Comparison of ENCODE assay signal across 17 cellular contexts in genomic region chr10:22693860-22694259, GRCh38. TPM values are rescaled to one million over a fixed set of nuclear protein-coding genes. Genes with fewer than 3 reads are reported as not detected.
DNase-seq lines count a peak whose midpoint lies in the region; ATAC-seq and TF ChIP-seq lines count a peak whose summit lies in the region.
"Had no signal": no experiment of that assay in that cellular context is flagged by ENCODE, and none has a peak within 500 bp of the region (broad histone marks: within the 10 kb centered on the region; RNA-seq: fewer than 3 reads in every experiment).

No MANE protein-coding gene starts in this region.

- DNase-seq in activated naive CD4-positive, alpha-beta T cell treated with anti-CD3 and anti-CD28 coated beads, Interleukin-2, amount 50 U/mL, for 72 hours (ENCODE audit: low spot score in 2 of 2) = no peak
- no peak for DNase-seq in activated naive CD4-positive, alpha-beta T cell treated with anti-CD3 and anti-CD28 coated beads, Interleukin-2, amount 10 ng/mL, durations not matched to agents 7 days and 5 days
- DNase-seq in effector memory CD8-positive, alpha-beta T cell = no peak
- no peak for DNase-seq in NCI-H345 treated with DMSO at 0.1 percent for 48 hours (lab: John Stamatoyannopoulos, UW; ENCODE audit: unreplicated experiment)
- DNase-seq in retina = no peak
- DNase-seq in OCI-M2 (lab: John Stamatoyannopoulos, UW; ENCODE audit: unreplicated experiment) = no peak
- DNase-seq in thyroid gland = no peak
- DNase-seq: amniotic stem cell, cerebellar nuclear complex, GF-D8, left colon, NCI-H1436 treated with DMSO at 0.1 percent for 48 hours, NCI-H226, posterior cingulate gyrus, SJCRH30, spleen had no signal

- no peaks in the 10 kb centered on the region for H3K27me3 ChIP-seq in thyroid gland
- H3K27me3 ChIP-seq: SJCRH30, spleen had no signal

- peaks cover 58% of the 10 kb centered on the region for H3K4me1 Mint-ChIP-seq in activated naive CD4-positive, alpha-beta T cell treated with anti-CD3 and anti-CD28 coated beads, Interleukin-2, amount 10 ng/mL, durations not matched to agents 7 days and 5 days
- H3K4me1 Mint-ChIP-seq in effector memory CD8-positive, alpha-beta T cell (ENCODE audit: low read depth in 2 of 2) = peaks cover 58 to 72% of the 10 kb centered on the region in 2 donors

- no peaks in the 10 kb centered on the region for H3K9me3 Mint-ChIP-seq in activated naive CD4-positive, alpha-beta T cell treated with anti-CD3 and anti-CD28 coated beads, Interleukin-2, amount 50 U/mL, for 72 hours
- H3K9me3 Mint-ChIP-seq in activated naive CD4-positive, alpha-beta T cell treated with anti-CD3 and anti-CD28 coated beads, Interleukin-2, amount 10 ng/mL, durations not matched to agents 7 days and 5 days = no peaks in the 10 kb centered on the region
- H3K9me3 Mint-ChIP-seq in effector memory CD8-positive, alpha-beta T cell = no peaks in the 10 kb centered on the region

- CTCF ChIA-PET in activated naive CD4-positive, alpha-beta T cell treated with anti-CD3 and anti-CD28 coated beads, Interleukin-2, amount 10 ng/mL, durations not matched to agents 7 days and 5 days (lab: Charles Lee) = interaction anchor here (1.1 kb wide), 1 partner anchor 120 kb away, joined by 3 read pairs; no protein-coding TSS in a partner anchor

- H3K36me3 ChIP-seq in thyroid gland = no peaks in the 10 kb centered on the region
- H3K36me3 ChIP-seq: SJCRH30, spleen had no signal

- H3K4me1 ChIP-seq in thyroid gland = peaks cover 3 to 5% of the 10 kb centered on the region in 2 donors
- H3K4me1 ChIP-seq: SJCRH30 had no signal

- ATAC-seq in activated naive CD4-positive, alpha-beta T cell treated with anti-CD3 and anti-CD28 coated beads, Interleukin-2, amount 50 U/mL, for 72 hours = peak; percentile 3 to 43
- ATAC-seq in SK-N-SH treated with all-trans-retinoic acid at 6 μM for 48 hours = peak; percentile 50
- ATAC-seq in effector memory CD8-positive, alpha-beta T cell (replicated peaks) = no peak
- ATAC-seq: left colon had no signal

- TF ChIP-seq POLR2A in thyroid gland (IDR thresholded peaks at IDR 0.05) = no peak

- peaks cover 0 to 20% of the 10 kb centered on the region in 2 donors for H3K36me3 Mint-ChIP-seq in activated naive CD4-positive, alpha-beta T cell treated with anti-CD3 and anti-CD28 coated beads, Interleukin-2, amount 50 U/mL, for 72 hours
- H3K36me3 Mint-ChIP-seq in activated naive CD4-positive, alpha-beta T cell treated with anti-CD3 and anti-CD28 coated beads, Interleukin-2, amount 10 ng/mL, durations not matched to agents 7 days and 5 days = peaks cover 14% of the 10 kb centered on the region
- H3K36me3 Mint-ChIP-seq in effector memory CD8-positive, alpha-beta T cell (ENCODE audit: insufficient read depth) = peaks cover 6% of the 10 kb centered on the region

- no peak overlapping the region for H3K4me3 Mint-ChIP-seq in activated naive CD4-positive, alpha-beta T cell treated with anti-CD3 and anti-CD28 coated beads, Interleukin-2, amount 10 ng/mL, durations not matched to agents 7 days and 5 days
- H3K4me3 Mint-ChIP-seq in effector memory CD8-positive, alpha-beta T cell = peak overlapping the region; percentile 57 to 69

- no peaks in the 10 kb centered on the region for H3K9me3 ChIP-seq in thyroid gland
- H3K9me3 ChIP-seq: SJCRH30, spleen had no signal

- intact Hi-C loops in thyroid gland (cut with DNase I) = no loop called here

- H3K4me3 ChIP-seq in thyroid gland (replicated peaks in 1 of 3) = no peak overlapping the region
- H3K4me3 ChIP-seq: SJCRH30, spleen had no signal

- TF ChIP-seq CTCF in thyroid gland (IDR thresholded peaks at IDR 0.05) = no peak

- H3K27ac ChIP-seq in thyroid gland = no peak overlapping the region
- H3K27ac ChIP-seq: SJCRH30 had no signal

- no peaks in the 10 kb centered on the region for H3K27me3 Mint-ChIP-seq in activated naive CD4-positive, alpha-beta T cell treated with anti-CD3 and anti-CD28 coated beads, Interleukin-2, amount 10 ng/mL, durations not matched to agents 7 days and 5 days
- no peaks in the 10 kb centered on the region for H3K27me3 Mint-ChIP-seq in effector memory CD8-positive, alpha-beta T cell

- WGBS in thyroid gland, 2 donors = 95 to 96% methylated on average over 6 of the region's 6 CpGs

- peak overlapping the region; percentile 82 to 97 for H3K27ac Mint-ChIP-seq in activated naive CD4-positive, alpha-beta T cell treated with anti-CD3 and anti-CD28 coated beads, Interleukin-2, amount 50 U/mL, for 72 hours
- H3K27ac Mint-ChIP-seq in activated naive CD4-positive, alpha-beta T cell treated with anti-CD3 and anti-CD28 coated beads, Interleukin-2, amount 10 ng/mL, durations not matched to agents 7 days and 5 days = no peak overlapping the region
- peak overlapping the region; percentile 85 to 97 for H3K27ac Mint-ChIP-seq in effector memory CD8-positive, alpha-beta T cell

TF ChIP-seq in SK-N-SH treated with all-trans-retinoic acid at 6 μM for 48 hours, 23 proteins besides CTCF, POLR2A, EP300 and RAD21:
- no peak for TF ChIP-seq TSHZ2 (CRISPR knock-in tag; IDR thresholded peaks at IDR 0.05)
- no peak for TF ChIP-seq OSR1 (CRISPR knock-in tag; IDR thresholded peaks at IDR 0.05)
- TF ChIP-seq ZNF8 (CRISPR knock-in tag; IDR thresholded peaks at IDR 0.05) = no peak
- no peak for TF ChIP-seq SNAI2 (CRISPR knock-in tag; IDR thresholded peaks at IDR 0.05)
- no peak for TF ChIP-seq ZFP30 (CRISPR knock-in tag; IDR thresholded peaks at IDR 0.05)
- TF ChIP-seq, protein P1, sequence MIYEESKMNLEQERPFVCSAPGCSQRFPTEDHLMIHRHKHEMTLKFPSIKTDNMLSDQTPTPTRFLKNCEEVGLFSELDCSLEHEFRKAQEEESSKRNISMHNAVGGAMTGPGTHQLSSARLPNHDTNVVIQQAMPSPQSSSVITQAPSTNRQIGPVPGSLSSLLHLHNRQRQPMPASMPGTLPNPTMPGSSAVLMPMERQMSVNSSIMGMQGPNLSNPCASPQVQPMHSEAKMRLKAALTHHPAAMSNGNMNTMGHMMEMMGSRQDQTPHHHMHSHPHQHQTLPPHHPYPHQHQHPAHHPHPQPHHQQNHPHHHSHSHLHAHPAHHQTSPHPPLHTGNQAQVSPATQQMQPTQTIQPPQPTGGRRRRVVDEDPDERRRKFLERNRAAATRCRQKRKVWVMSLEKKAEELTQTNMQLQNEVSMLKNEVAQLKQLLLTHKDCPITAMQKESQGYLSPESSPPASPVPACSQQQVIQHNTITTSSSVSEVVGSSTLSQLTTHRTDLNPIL (CRISPR knock-in tag; IDR thresholded peaks at IDR 0.05; ENCODE audit: low read depth) = no peak
- TF ChIP-seq ZFP3 (CRISPR knock-in tag; IDR thresholded peaks at IDR 0.05) = no peak
- no peak for TF ChIP-seq ZC3H10 (CRISPR knock-in tag; IDR thresholded peaks at IDR 0.05)

RNA-seq across cellular contexts. Expression of gene PIP4K2A, which starts 20.5 kb away (rescaled TPM):
- 100 to 1,000 TPM in 1 of 2 donors, 10 to 100 TPM in 1; 87.7 to 137 TPM for total RNA-seq in activated naive CD4-positive, alpha-beta T cell treated with anti-CD3 and anti-CD28 coated beads, Interleukin-2, amount 50 U/mL, for 72 hours
- total RNA-seq in thyroid gland = 10 to 100 TPM; 16.5 to 23.2 (median 19.3) TPM
